In genomic region chr2:17517481-17518211, GRCh38 we compare ENCODE assay signal across 8 cellular contexts.
DNase-seq lines count a peak whose midpoint lies in the region; ATAC-seq, FAIRE-seq and TF ChIP-seq lines count a peak whose summit lies in the region.

No MANE protein-coding gene starts in this region.

- no peak for FAIRE-seq in urothelium cell line (lab: Jason Lieb, UNC)

- peaks cover 2% of the 10 kb centered on the region for H3K9me3 Mint-ChIP-seq in memory B cell

- no peak overlapping the region for H3K27ac Mint-ChIP-seq in memory B cell

- peak overlapping the region; percentile 49 for H3K4me3 ChIP-seq in astrocyte of the cerebellum (ENCODE audit: low read depth, low read length)

- DNase-seq in astrocyte of the cerebellum (ENCODE audit: low read depth) (no peak), memory B cell (ENCODE audit: low spot score in 2 of 2) (no peak), GM13977 (ENCODE audit: low spot score) (no peak), SKM-1 (lab: John Stamatoyannopoulos, UW; ENCODE audit: unreplicated experiment) (no peak), urothelium cell line (ENCODE audit: low spot score) (no peak)
- no peak for DNase-seq in stimulated activated CD4-positive, alpha-beta T cell treated with anti-CD3 and anti-CD28 coated beads, Interleukin-4, amount 100 ng/mL, for 24 hours

- H3K27me3 Mint-ChIP-seq in memory B cell, result peaks cover 14% of the 10 kb centered on the region

- peak; percentile 31 for ATAC-seq in GM18867 (IDR thresholded peaks at IDR 0.05; ENCODE audit: unreplicated experiment)
- ATAC-seq in HG02973 (IDR thresholded peaks at IDR 0.05; ENCODE audit: unreplicated experiment), result peak; percentile 11
- ATAC-seq in memory B cell (ENCODE audit: low read depth), result no peak

- in situ Hi-C loops in astrocyte of the cerebellum (cut with HindIII; ENCODE audit: low sequenced_read_pairs) (no loop called here), GM13977 (cut with MboI; ENCODE audit: low pct_unique_long_range_greater_than_20kb, low sequenced_read_pairs, unreplicated experiment) (no loop called here)

- H3K4me3 Mint-ChIP-seq in memory B cell, result peak overlapping the region; percentile 33

- TF ChIP-seq CTCF in astrocyte of the cerebellum (IDR thresholded peaks at IDR 0.05; ENCODE audit: low read depth, low read length, missing control alignments) (no peak), GM13977 (IDR thresholded peaks at IDR 0.05; ENCODE audit: extremely low read depth, insufficient read depth, missing control alignments) (no peak)

- no peaks in the 10 kb centered on the region for H3K36me3 Mint-ChIP-seq in memory B cell

- H3K4me1 Mint-ChIP-seq in memory B cell, result peaks cover 7% of the 10 kb centered on the region
